13 cellular contexts compared by ENCODE assay signal in the genomic region with DNA sequence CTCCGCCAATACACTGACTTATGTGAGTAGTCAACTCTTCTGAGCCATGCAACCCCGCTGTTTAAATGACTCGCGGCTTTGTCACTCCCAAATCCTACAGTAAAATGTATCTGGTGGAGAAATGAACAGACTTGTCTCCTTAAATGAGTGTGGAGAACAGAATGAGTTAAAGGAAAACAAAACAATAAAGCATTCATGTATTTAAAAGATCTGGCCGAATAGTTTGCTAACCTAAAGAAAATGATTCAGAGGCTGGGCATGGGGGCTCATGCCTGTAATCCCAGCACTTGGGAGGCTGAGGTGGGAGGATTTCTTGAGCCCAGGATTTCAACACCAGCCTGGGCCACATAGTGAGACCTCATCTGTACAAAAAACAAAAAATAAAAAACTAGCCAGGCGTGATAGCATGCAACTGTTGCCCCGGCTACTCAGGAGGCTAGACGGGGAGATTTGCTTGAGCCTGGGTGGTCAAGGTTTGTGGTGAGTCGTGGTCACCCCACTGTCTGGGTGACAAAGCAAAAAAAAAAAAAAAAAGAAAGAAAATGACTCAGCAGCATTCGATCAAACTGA.
A peak's percentile ranks its signal among the peaks of the same experiment; 100 is the strongest.
DNase-seq lines count a peak whose midpoint lies in the region; ATAC-seq and TF ChIP-seq lines count a peak whose summit lies in the region.
"Had no signal": no experiment of that assay in that cellular context is flagged by ENCODE, and none has a peak within 500 bp of the region (broad histone marks: within the 10 kb centered on the region; RNA-seq: fewer than 3 reads in every experiment).

No MANE protein-coding gene starts in this region.

- peak overlapping the region; percentile 85 for H3K9ac ChIP-seq in smooth muscle cell (ENCODE audit: low read depth)

- no peaks in the 10 kb centered on the region for H3K36me3 Mint-ChIP-seq in dendritic cell treated with granulocyte-macrophage colony-stimulating factor and Interleukin-4, amounts not matched to agents 40 ng/mL and 50 ng/mL, for 4 days (ENCODE audit: low read depth)
- H3K36me3 Mint-ChIP-seq: T-cell had no signal

- no peak overlapping the region for H3K4me3 Mint-ChIP-seq in dendritic cell treated with granulocyte-macrophage colony-stimulating factor and Interleukin-4, amounts not matched to agents 40 ng/mL and 50 ng/mL, for 4 days
- H3K4me3 Mint-ChIP-seq: activated CD4-positive, alpha-beta memory T cell treated with anti-CD3 and anti-CD28 coated beads, Interleukin-2, amount 10 ng/mL, durations not matched to agents 7 days and 5 days; T-cell had no signal

- no peak overlapping the region for H3K4me3 ChIP-seq in smooth muscle cell
- H3K4me3 ChIP-seq in left lung, result no peak overlapping the region
- H3K4me3 ChIP-seq: left ventricle myocardium inferior had no signal

- WGBS in smooth muscle cell (ENCODE audit: low lambda C conversion rate), result 13% methylated on average over 10 of the region's 10 CpGs

- H3K27me3 ChIP-seq in smooth muscle cell (ENCODE audit: low read depth) (no peaks in the 10 kb centered on the region), left lung (peaks cover 0 to 7% of the 10 kb centered on the region in 2 donors)

- H3K27me3 Mint-ChIP-seq in dendritic cell treated with granulocyte-macrophage colony-stimulating factor and Interleukin-4, amounts not matched to agents 40 ng/mL and 50 ng/mL, for 4 days, result peaks cover 3% of the 10 kb centered on the region
- H3K27me3 Mint-ChIP-seq: activated CD4-positive, alpha-beta memory T cell treated with anti-CD3 and anti-CD28 coated beads, Interleukin-2, amount 10 ng/mL, durations not matched to agents 7 days and 5 days; progenitor cell of endocrine pancreas had no signal

- H3K4me1 Mint-ChIP-seq in dendritic cell treated with granulocyte-macrophage colony-stimulating factor and Interleukin-4, amounts not matched to agents 40 ng/mL and 50 ng/mL, for 4 days (ENCODE audit: low read depth), result peaks cover 78% of the 10 kb centered on the region
- H3K4me1 Mint-ChIP-seq: activated CD4-positive, alpha-beta memory T cell treated with anti-CD3 and anti-CD28 coated beads, Interleukin-2, amount 10 ng/mL, durations not matched to agents 7 days and 5 days had no signal

- H3F3A ChIP-seq in smooth muscle cell (ENCODE audit: low read depth), result peaks cover 13% of the 10 kb centered on the region

- no peaks in the 10 kb centered on the region for H3K36me3 ChIP-seq in smooth muscle cell (ENCODE audit: low read depth)
- H3K36me3 ChIP-seq in left lung, result no peaks in the 10 kb centered on the region
- H3K36me3 ChIP-seq: left ventricle myocardium inferior had no signal

- no peaks in the 10 kb centered on the region for H3K9me3 ChIP-seq in smooth muscle cell (replicated peaks; ENCODE audit: low read depth)
- no peaks in the 10 kb centered on the region for H3K9me3 ChIP-seq in left lung
- H3K9me3 ChIP-seq: left ventricle myocardium inferior had no signal

- no peaks in the 10 kb centered on the region for H4K20me1 ChIP-seq in smooth muscle cell (ENCODE audit: low read depth)

- H3K27ac ChIP-seq in smooth muscle cell (ENCODE audit: low read depth) (peak overlapping the region; percentile 91), left lung (no peak overlapping the region)
- H3K27ac ChIP-seq: left ventricle myocardium inferior had no signal

- H3K4me2 ChIP-seq in smooth muscle cell, result peak overlapping the region; percentile 75

- DNase-seq in smooth muscle cell (lab: John Stamatoyannopoulos, UW; ENCODE audit: unreplicated experiment) (no peak), Ammon's horn (ENCODE audit: low spot score) (no peak), HuH-7.5 (ENCODE audit: low spot score) (no peak), left lung (no peak)
- DNase-seq: activated CD4-positive, alpha-beta memory T cell treated with anti-CD3 and anti-CD28 coated beads, Interleukin-2, amount 10 ng/mL, durations not matched to agents 7 days and 5 days; aorta; left ventricle myocardium inferior; NCI-H82; T-cell had no signal

- no peaks in the 10 kb centered on the region for H3K79me2 ChIP-seq in smooth muscle cell (ENCODE audit: low read depth)

- H3K27ac Mint-ChIP-seq in dendritic cell treated with granulocyte-macrophage colony-stimulating factor and Interleukin-4, amounts not matched to agents 40 ng/mL and 50 ng/mL, for 4 days, result peak overlapping the region; percentile 83
- H3K27ac Mint-ChIP-seq: activated CD4-positive, alpha-beta memory T cell treated with anti-CD3 and anti-CD28 coated beads, Interleukin-2, amount 10 ng/mL, durations not matched to agents 7 days and 5 days; progenitor cell of endocrine pancreas; T-cell had no signal

- H3K4me1 ChIP-seq in smooth muscle cell (ENCODE audit: low read depth), result peaks cover 7% of the 10 kb centered on the region
- no peaks in the 10 kb centered on the region for H3K4me1 ChIP-seq in left lung
- H3K4me1 ChIP-seq: left ventricle myocardium inferior had no signal

- TF ChIP-seq CTCF in smooth muscle cell (IDR thresholded peaks at IDR 0.05; ENCODE audit: borderline replicate concordance, insufficient read depth, poor library complexity, severe bottlenecking), result no peak
- no peak for TF ChIP-seq CTCF in left lung (IDR thresholded peaks at IDR 0.05)

- intact Hi-C loops in dendritic cell treated with granulocyte-macrophage colony-stimulating factor and Interleukin-4, amounts not matched to agents 40 ng/mL and 50 ng/mL, for 4 days (cut with micrococcal nuclease), result no loop called here
- intact Hi-C loops in left lung (cut with DNase I), result no loop called here

- no peaks in the 10 kb centered on the region for H3K9me3 Mint-ChIP-seq in dendritic cell treated with granulocyte-macrophage colony-stimulating factor and Interleukin-4, amounts not matched to agents 40 ng/mL and 50 ng/mL, for 4 days
- H3K9me3 Mint-ChIP-seq: activated CD4-positive, alpha-beta memory T cell treated with anti-CD3 and anti-CD28 coated beads, Interleukin-2, amount 10 ng/mL, durations not matched to agents 7 days and 5 days; T-cell had no signal

- H2AFZ ChIP-seq in smooth muscle cell (ENCODE audit: low read depth), result no peak overlapping the region

- ATAC-seq in GM19452 (IDR thresholded peaks at IDR 0.05; ENCODE audit: unreplicated experiment) (peak; percentile 55), HG03571 (IDR thresholded peaks at IDR 0.05; ENCODE audit: unreplicated experiment) (peak; percentile 59), left lung (no peak)
- ATAC-seq: T-cell had no signal
